ENCODE assay signal across 23 cellular contexts in the genomic region with DNA sequence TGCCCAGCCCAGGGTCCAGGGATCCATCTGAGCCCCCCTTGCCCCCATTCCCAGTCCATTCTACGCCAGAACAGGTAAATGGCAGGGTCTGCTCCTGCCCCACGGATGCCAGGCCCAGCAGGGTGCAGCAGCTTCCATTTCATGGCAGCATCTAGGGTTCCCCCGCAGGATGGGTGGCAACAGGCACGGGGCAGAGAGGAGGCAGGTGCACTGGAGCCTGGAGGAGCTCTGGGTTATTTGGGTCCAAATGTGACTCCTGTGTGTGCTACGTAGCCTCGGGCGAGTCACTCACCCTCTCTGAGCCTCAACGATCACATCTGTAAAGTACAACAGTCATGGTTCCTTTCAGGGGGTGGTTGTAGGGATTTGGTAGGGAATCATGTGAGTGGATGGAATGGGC. TPM values are rescaled to one million over a fixed set of nuclear protein-coding genes. Genes with fewer than 3 reads are reported as not detected.
"Had no signal": no experiment of that assay in that cellular context is flagged by ENCODE, and none has a peak within 500 bp of the region (broad histone marks: within the 10 kb centered on the region; RNA-seq: fewer than 3 reads in every experiment).

No MANE protein-coding gene starts in this region.

- FAIRE-seq: colon, endothelial cell of umbilical vein, kidney had no signal

- DNase-seq: activated B cell treated with CpG ODN at 0.5 μM for 24 hours; activated CD4-positive, alpha-beta T cell treated with anti-CD3 and anti-CD28 coated beads, Interleukin-2, amount 10 ng/mL, durations not matched to agents 7 days and 5 days; activated naive CD8-positive, alpha-beta T cell treated with anti-CD3 and anti-CD28 coated beads for 36 hours; activated T-cell treated with anti-CD3 and anti-CD28 coated beads, Interleukin-2, amount 50 U/mL, for 1 hour; effector memory CD8-positive, alpha-beta T cell; heart right ventricle; kidney; left lung; naive thymus-derived CD4-positive, alpha-beta T cell; psoas muscle; stimulated activated CD4-positive, alpha-beta T cell treated with anti-CD3 and anti-CD28 coated beads, Interleukin-12 subunit alpha, Interleukin-12 subunit beta, amount 100 ng/mL, for 4 hours; stimulated activated naive CD8-positive, alpha-beta T cell treated with anti-CD3 and anti-CD28 coated beads, Interleukin-15, Interleukin-2, amounts not matched to agents 100 U/mL and 50 U/mL, for 24 hours; thyroid gland; upper lobe of right lung had no signal

- H3K4me3 ChIP-seq: left lung, lung, thyroid gland, upper lobe of right lung had no signal

- H3K9me3 Mint-ChIP-seq: activated B cell treated with CpG ODN at 0.5 μM for 24 hours; activated CD4-positive, alpha-beta T cell treated with anti-CD3 and anti-CD28 coated beads, Interleukin-2, amount 10 ng/mL, durations not matched to agents 7 days and 5 days; activated naive CD8-positive, alpha-beta T cell treated with anti-CD3 and anti-CD28 coated beads for 36 hours; activated T-helper 17 cell treated with anti-CD3 and anti-CD28 coated beads, Interleukin-2, amount 50 U/mL, for 72 hours; central memory CD8-positive, alpha-beta T cell; effector memory CD8-positive, alpha-beta T cell; naive thymus-derived CD4-positive, alpha-beta T cell; neural crest cell; T-helper 1 cell treated with Interleukin-12 subunit alpha and Interleukin-12 subunit beta and Interleukin-4 antibody, amounts not matched to agents 30 μg/mL and 1 μg/mL, for 36 hours had no signal

- H3K4me3 Mint-ChIP-seq: activated B cell treated with CpG ODN at 0.5 μM for 24 hours; activated CD4-positive, alpha-beta T cell treated with anti-CD3 and anti-CD28 coated beads, Interleukin-2, amount 10 ng/mL, durations not matched to agents 7 days and 5 days; activated naive CD8-positive, alpha-beta T cell treated with anti-CD3 and anti-CD28 coated beads for 36 hours; central memory CD8-positive, alpha-beta T cell; neural crest cell; T-helper 1 cell treated with Interleukin-12 subunit alpha and Interleukin-12 subunit beta and Interleukin-4 antibody, amounts not matched to agents 30 μg/mL and 1 μg/mL, for 36 hours had no signal

- H3K4me1 ChIP-seq: breast epithelium had no signal

- H3K4me1 Mint-ChIP-seq: activated T-helper 17 cell treated with anti-CD3 and anti-CD28 coated beads, Interleukin-2, amount 50 U/mL, for 72 hours had no signal

- H3K36me3 ChIP-seq: breast epithelium, heart right ventricle, left lung, right atrium auricular region, thyroid gland, upper lobe of right lung had no signal

- H3K27me3 Mint-ChIP-seq: activated B cell treated with CpG ODN at 0.5 μM for 24 hours; activated CD4-positive, alpha-beta T cell treated with anti-CD3 and anti-CD28 coated beads, Interleukin-2, amount 10 ng/mL, durations not matched to agents 7 days and 5 days; activated naive CD8-positive, alpha-beta T cell treated with anti-CD3 and anti-CD28 coated beads for 36 hours; activated T-helper 17 cell treated with anti-CD3 and anti-CD28 coated beads, Interleukin-2, amount 50 U/mL, for 72 hours; central memory CD8-positive, alpha-beta T cell; effector memory CD8-positive, alpha-beta T cell; naive thymus-derived CD4-positive, alpha-beta T cell had no signal

- H3K27me3 ChIP-seq: breast epithelium, right atrium auricular region, thyroid gland, upper lobe of right lung had no signal

- H3K9me3 ChIP-seq: breast epithelium, heart right ventricle, left lung, psoas muscle, right atrium auricular region, thyroid gland, upper lobe of right lung had no signal

- H3K27ac Mint-ChIP-seq: activated naive CD8-positive, alpha-beta T cell treated with anti-CD3 and anti-CD28 coated beads for 36 hours; T-helper 1 cell treated with Interleukin-12 subunit alpha and Interleukin-12 subunit beta and Interleukin-4 antibody, amounts not matched to agents 30 μg/mL and 1 μg/mL, for 36 hours had no signal

- H3K27ac ChIP-seq: breast epithelium, left lung, psoas muscle, thyroid gland, upper lobe of right lung had no signal

RNA-seq across cellular contexts. Expression of gene IL12RB1, which starts 27.4 kb away (rescaled TPM):
- total RNA-seq: endothelial cell of umbilical vein, neural crest cell had no signal
- polyA plus RNA-seq: endothelial cell of umbilical vein had no signal
